In the genomic region with DNA sequence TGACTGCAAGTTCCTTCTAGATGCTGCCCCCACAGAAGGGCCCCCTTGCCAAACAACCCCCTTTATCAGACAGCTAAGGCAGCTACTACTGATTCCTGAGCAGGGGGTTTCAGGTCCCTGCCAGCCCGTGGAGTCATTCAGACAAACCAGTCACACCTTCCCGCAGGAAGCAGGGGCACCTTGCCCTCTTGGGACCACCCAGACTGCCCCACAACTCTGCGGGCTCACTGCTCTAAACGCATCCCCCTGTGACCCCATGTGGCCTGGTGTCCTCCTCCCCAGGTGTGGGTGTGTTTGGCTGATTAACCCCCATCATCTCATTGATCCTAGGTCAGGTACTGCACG, we compare ENCODE assay signal across 8 cellular contexts.
"Had no signal": no experiment of that assay in that cellular context is flagged by ENCODE, and none has a peak within 500 bp of the region (broad histone marks: within the 10 kb centered on the region; RNA-seq: fewer than 3 reads in every experiment).

No MANE protein-coding gene starts in this region.

- H2AFZ ChIP-seq: GM23248 had no signal

- H3K4me2 ChIP-seq: KMS-11 had no signal

- FAIRE-seq: H54, HTR-8/SVneo had no signal

- H3K9ac ChIP-seq: GM23248, KMS-11 had no signal

- H3K4me3 ChIP-seq: GM23248 had no signal

- H3K27ac ChIP-seq: GM23248, KMS-11 had no signal

- DNase-seq: GM23248, GOT3, H9, HCEC 1CT, KBM-7 had no signal
